24 cellular contexts compared by ENCODE assay signal in genomic region chr1:67317803-67318202, GRCh38. TPM values are rescaled to one million over a fixed set of nuclear protein-coding genes. Genes with fewer than 3 reads are reported as not detected.
A peak's percentile ranks its signal among the peaks of the same experiment; 100 is the strongest.
DNase-seq lines count a peak whose midpoint lies in the region; ATAC-seq, FAIRE-seq and TF ChIP-seq lines count a peak whose summit lies in the region.
"Had no signal": no experiment of that assay in that cellular context is flagged by ENCODE, and none has a peak within 500 bp of the region (broad histone marks: within the 10 kb centered on the region; RNA-seq: fewer than 3 reads in every experiment).

No MANE protein-coding gene starts in this region.

- CTCF ChIA-PET in H1 (lab: Charles Lee; ENCODE audit: partially characterized antibody) (no interaction called here), mammary epithelial cell (lab: Charles Lee; ENCODE audit: low non-redundant PET) (no interaction called here)

- ATAC-seq in activated naive CD8-positive, alpha-beta T cell treated with anti-CD3 and anti-CD28 coated beads, Interleukin-2, amount 50 U/mL, for 24 hours: peak; percentile 37
- ATAC-seq in left lung: no peak

- no peak overlapping the region for H4K5ac ChIP-seq in H1 (ENCODE audit: insufficient read length, low read depth, low read length)

- no peaks in the 10 kb centered on the region; the same call in 1 of the 2 replicates for H3K23me2 ChIP-seq in H1 (ENCODE audit: low read depth, low read length)

- H2BK5ac ChIP-seq in H1 (ENCODE audit: low read depth, low read length): no peak overlapping the region

- FAIRE-seq in H1 (lab: Jason Lieb, UNC): no peak
- FAIRE-seq: RCC 7860 had no signal

- H3K79me1 ChIP-seq in H1 (ENCODE audit: low read depth, low read length): no peaks in the 10 kb centered on the region

- TF ChIP-seq RAD21 in H1 (IDR thresholded peaks at IDR 0.05 in 1 of 2, conservative IDR thresholded peaks at IDR 0.05 in 1 of 2; ENCODE audit: low read depth in 2 of 2, low read length in 2 of 2): no peak

- intact Hi-C loops in left lung (cut with DNase I) (no loop called here), mammary epithelial cell (cut with micrococcal nuclease) (no loop called here)

- TF ChIP-seq CTCF in H1 (IDR thresholded peaks at IDR 0.05; ENCODE audit: control extremely low read depth in 1 of 3, insufficient read depth in 1 of 3, low read depth in 1 of 3, low read length in 3 of 3) (no peak), left lung (IDR thresholded peaks at IDR 0.05) (no peak), mammary epithelial cell (conservative IDR thresholded peaks at IDR 0.05 in 1 of 2, IDR thresholded peaks at IDR 0.05 in 1 of 2; ENCODE audit: extremely low read depth in 1 of 2, insufficient read depth in 1 of 2, low read depth in 1 of 2, low read length in 2 of 2) (no peak)

- no peak overlapping the region for H3K56ac ChIP-seq in H1 (replicated peaks; ENCODE audit: insufficient read length, low read depth, low read length)

- H3K9me3 Mint-ChIP-seq in activated naive CD8-positive, alpha-beta T cell treated with anti-CD3 and anti-CD28 coated beads, Interleukin-2, amount 50 U/mL, for 24 hours: no peaks in the 10 kb centered on the region
- no peaks in the 10 kb centered on the region for H3K9me3 Mint-ChIP-seq in activated naive CD8-positive, alpha-beta T cell treated with anti-CD3 and anti-CD28 coated beads for 36 hours
- H3K9me3 Mint-ChIP-seq: CD4-positive, CD25-positive, alpha-beta regulatory T cell had no signal

- no peak overlapping the region for H3K27ac Mint-ChIP-seq in activated naive CD8-positive, alpha-beta T cell treated with anti-CD3 and anti-CD28 coated beads, Interleukin-2, amount 50 U/mL, for 24 hours
- H3K27ac Mint-ChIP-seq in activated naive CD8-positive, alpha-beta T cell treated with anti-CD3 and anti-CD28 coated beads for 36 hours: no peak overlapping the region
- H3K27ac Mint-ChIP-seq: CD4-positive, CD25-positive, alpha-beta regulatory T cell had no signal

- H3K27me3 ChIP-seq in H1 (replicated peaks in 1 of 4; ENCODE audit: control insufficient read depth in 3 of 4, extremely low read depth in 1 of 4, insufficient read depth in 3 of 4, low read length in 3 of 4) (no peaks in the 10 kb centered on the region), skeletal muscle tissue (ENCODE audit: control insufficient read depth in 3 of 3, insufficient read depth in 3 of 3, low read length in 3 of 3) (no peaks in the 10 kb centered on the region), left lung (no peaks in the 10 kb centered on the region), mammary epithelial cell (ENCODE audit: insufficient read depth, low read length) (no peaks in the 10 kb centered on the region)
- H3K27me3 ChIP-seq: MG63 had no signal

- peaks cover 42% of the 10 kb centered on the region for H3K36me3 Mint-ChIP-seq in activated naive CD8-positive, alpha-beta T cell treated with anti-CD3 and anti-CD28 coated beads, Interleukin-2, amount 50 U/mL, for 24 hours (ENCODE audit: low read depth)
- H3K36me3 Mint-ChIP-seq in activated naive CD8-positive, alpha-beta T cell treated with anti-CD3 and anti-CD28 coated beads for 36 hours: peaks cover 49% of the 10 kb centered on the region
- H3K36me3 Mint-ChIP-seq: CD4-positive, CD25-positive, alpha-beta regulatory T cell had no signal

- H2BK20ac ChIP-seq in H1 (ENCODE audit: low read length): 0 out of 2 replicates have a peak overlapping the region, but pooled peaks have one; percentile 38

- WGBS in H1 (ENCODE audit: extremely low coverage in 1 of 2, insufficient coverage in 1 of 2, insufficient read length in 1 of 2, insufficient replicate concordance in 2 of 2, low coverage in 1 of 2, low lambda C conversion rate in 2 of 2, missing lambda C conversion rate in 1 of 2), 2 experiments: 96% methylated on average over 4 of the region's 4 CpGs; no CpG with 5 or more reads in 1 of the 2 experiments
- 95% methylated on average over 4 of the region's 4 CpGs for WGBS in mammary epithelial cell (ENCODE audit: low coverage, missing lambda C conversion rate)

- POLR2A ChIA-PET in H1 (lab: Charles Lee; ENCODE audit: partially characterized antibody): no interaction called here

- H2AFZ ChIP-seq in H1 (ENCODE audit: low read length): no peak overlapping the region
- H2AFZ ChIP-seq in mammary epithelial cell (ENCODE audit: low read depth, low read length): no peak overlapping the region

- H3K4me1 ChIP-seq in H1 (replicated peaks in 1 of 4; ENCODE audit: control insufficient read depth in 3 of 4, insufficient read depth in 4 of 4, low read length in 3 of 4) (peaks cover 0 to 3% (median 0%) of the 10 kb centered on the region in 4 experiments; a peak in 1 of 7 replicates), skeletal muscle tissue (ENCODE audit: control insufficient read depth in 3 of 3, insufficient read depth in 3 of 3, low read length in 3 of 3) (peaks cover 6 to 25% (median 12%) of the 10 kb centered on the region in 3 donors), left lung (no peaks in the 10 kb centered on the region), mammary epithelial cell (ENCODE audit: insufficient read depth, low read length) (peaks cover 6% of the 10 kb centered on the region)

- no peaks in the 10 kb centered on the region for H3K36me3 ChIP-seq in H1 (ENCODE audit: control insufficient read depth in 2 of 4, insufficient read depth in 4 of 4, low read length in 3 of 4)
- H3K36me3 ChIP-seq in skeletal muscle tissue (ENCODE audit: control insufficient read depth in 3 of 3, insufficient read depth in 3 of 3, low read length in 3 of 3): no peaks in the 10 kb centered on the region
- H3K36me3 ChIP-seq in left lung: no peaks in the 10 kb centered on the region
- H3K36me3 ChIP-seq in mammary epithelial cell (ENCODE audit: insufficient read depth, low read length): no peaks in the 10 kb centered on the region
- H3K36me3 ChIP-seq: MG63 had no signal

- H2BK12ac ChIP-seq in H1 (ENCODE audit: low read depth, low read length): no peak overlapping the region

- no peak overlapping the region for H3K23ac ChIP-seq in H1 (ENCODE audit: insufficient read length)

- dilution Hi-C loops in mammary epithelial cell (cut with HindIII; ENCODE audit: low sequenced_read_pairs): loop anchor here (5.0 kb wide), 1 partner anchor 36 kb away; no protein-coding TSS in a partner anchor

- no peak for TF ChIP-seq POLR2A in H1 (IDR thresholded peaks at IDR 0.05; ENCODE audit: control extremely low read depth in 1 of 2, low read depth in 2 of 2, low read length in 2 of 2)

- DNase-seq in activated naive CD8-positive, alpha-beta T cell treated with anti-CD3 and anti-CD28 coated beads, Interleukin-2, amount 50 U/mL, for 24 hours: no peak
- DNase-seq in activated naive CD8-positive, alpha-beta T cell treated with anti-CD3 and anti-CD28 coated beads for 36 hours: no peak
- DNase-seq in H1 (ENCODE audit: low read depth in 1 of 2, low spot score in 2 of 2): no peak
- no peak for DNase-seq in left lung
- DNase-seq in mammary epithelial cell: no peak
- DNase-seq in glomerular visceral epithelial cell (ENCODE audit: extremely low spot score): no peak
- DNase-seq: CD4-positive, CD25-positive, alpha-beta regulatory T cell; DMS153; H7; IMR-90; KG1; MG63; NCI-H1105 treated with DMSO at 0.1 percent for 48 hours; NCI-H146; NCI-H1930; NCI-H2107; NCI-H524; NCI-H748 treated with DMSO at 0.1 percent for 48 hours; SIG-M5 had no signal

- H3K79me2 ChIP-seq in H1 (ENCODE audit: control insufficient read depth in 1 of 2, insufficient read depth in 2 of 2, low read length in 2 of 2) (no peaks in the 10 kb centered on the region), mammary epithelial cell (ENCODE audit: insufficient read depth, low read length) (no peaks in the 10 kb centered on the region)

- BruUV-seq in mammary epithelial cell (replicated peaks; lab: Mats Ljungman, UMichigan): no TSS peak

- no peak overlapping the region for H3K18ac ChIP-seq in H1 (ENCODE audit: extremely low read depth, low read length)

- H2BK120ac ChIP-seq in H1 (replicated peaks; ENCODE audit: low read depth, low read length): no peak overlapping the region

- H3K27ac ChIP-seq in H1 (ENCODE audit: low read depth, low read length): no peak overlapping the region
- H3K27ac ChIP-seq in skeletal muscle tissue (ENCODE audit: low read depth, low read length): peak overlapping the region; percentile 73
- no peak overlapping the region for H3K27ac ChIP-seq in left lung
- H3K27ac ChIP-seq in mammary epithelial cell (ENCODE audit: insufficient read depth, low read depth, low read length): no peak overlapping the region
- H3K27ac ChIP-seq: SK-N-MC had no signal

- H3K4me2 ChIP-seq in H1 (ENCODE audit: insufficient read depth in 1 of 2, low read depth in 2 of 2, low read length in 2 of 2): no peak overlapping the region
- no peak overlapping the region for H3K4me2 ChIP-seq in mammary epithelial cell (ENCODE audit: insufficient read depth, low read depth, low read length)

- peaks cover 32% of the 10 kb centered on the region for H3K4me1 Mint-ChIP-seq in activated naive CD8-positive, alpha-beta T cell treated with anti-CD3 and anti-CD28 coated beads, Interleukin-2, amount 50 U/mL, for 24 hours
- H3K4me1 Mint-ChIP-seq in activated naive CD8-positive, alpha-beta T cell treated with anti-CD3 and anti-CD28 coated beads for 36 hours: peaks cover 24% of the 10 kb centered on the region

- H3K9ac ChIP-seq in H1 (replicated peaks in 1 of 4; ENCODE audit: extremely low read depth in 1 of 4, low read depth in 3 of 4, low read length in 3 of 4) (no peak overlapping the region), skeletal muscle tissue (ENCODE audit: low read depth in 1 of 3, low read length in 3 of 3) (no peak overlapping the region), mammary epithelial cell (ENCODE audit: insufficient read depth, low read length) (no peak overlapping the region)

- no peak overlapping the region for H2BK15ac ChIP-seq in H1 (ENCODE audit: low read length)

- H3K4me3 ChIP-seq in H1 (ENCODE audit: extremely low read depth in 1 of 4, insufficient read depth in 2 of 4, low read depth in 3 of 4, low read length in 4 of 4) (no peak overlapping the region), skeletal muscle tissue (ENCODE audit: low read length in 3 of 3) (no peak overlapping the region), left lung (no peak overlapping the region), mammary epithelial cell (replicated peaks in 1 of 3; ENCODE audit: insufficient read depth in 1 of 3, low read depth in 2 of 3, low read length in 3 of 3) (no peak overlapping the region)
- H3K4me3 ChIP-seq: MG63, SK-N-MC had no signal

- H3K27me3 Mint-ChIP-seq in activated naive CD8-positive, alpha-beta T cell treated with anti-CD3 and anti-CD28 coated beads, Interleukin-2, amount 50 U/mL, for 24 hours: no peaks in the 10 kb centered on the region
- H3K27me3 Mint-ChIP-seq in activated naive CD8-positive, alpha-beta T cell treated with anti-CD3 and anti-CD28 coated beads for 36 hours: peaks cover 3% of the 10 kb centered on the region
- H3K27me3 Mint-ChIP-seq: CD4-positive, CD25-positive, alpha-beta regulatory T cell had no signal

- H3K14ac ChIP-seq in H1 (ENCODE audit: insufficient read length): no peak overlapping the region

- no peak overlapping the region for H3K4ac ChIP-seq in H1 (replicated peaks; ENCODE audit: insufficient read length, low read depth, low read length)

- H4K91ac ChIP-seq in H1 (replicated peaks; ENCODE audit: insufficient read length, low read length): no peak overlapping the region

- 0 out of 2 replicates have a peak overlapping the region, but pooled peaks have one; percentile 65 for H2AK5ac ChIP-seq in H1 (ENCODE audit: low read depth, low read length)

- in situ Hi-C loops in mammary epithelial cell (cut with MboI; ENCODE audit: low sequenced_read_pairs in 2 of 2): no loop called here

- no peaks in the 10 kb centered on the region; a peak in 1 of 4 replicates for H3K9me3 ChIP-seq in H1 (ENCODE audit: insufficient read depth in 2 of 2, low read depth in 1 of 2, low read length in 1 of 2)
- H3K9me3 ChIP-seq in skeletal muscle tissue (ENCODE audit: control insufficient read depth in 3 of 3, low read length in 3 of 3): no peaks in the 10 kb centered on the region
- H3K9me3 ChIP-seq in left lung: no peaks in the 10 kb centered on the region
- H3K9me3 ChIP-seq in mammary epithelial cell (replicated peaks; ENCODE audit: insufficient read depth, low read length): no peaks in the 10 kb centered on the region
- H3K9me3 ChIP-seq: MG63 had no signal

- no peak for TF ChIP-seq EP300 in H1 (IDR thresholded peaks at IDR 0.05; ENCODE audit: borderline replicate concordance in 1 of 2, low read depth in 2 of 2, low read length in 2 of 2)

- H4K20me1 ChIP-seq in H1 (replicated peaks in 1 of 2; ENCODE audit: control insufficient read depth in 1 of 2, insufficient read depth in 2 of 2, low read length in 2 of 2) (no peaks in the 10 kb centered on the region), mammary epithelial cell (ENCODE audit: insufficient read depth, low read length) (no peaks in the 10 kb centered on the region)

- H4K8ac ChIP-seq in H1 (ENCODE audit: extremely low read depth, insufficient read depth, low read length): no peak overlapping the region

- no peak overlapping the region for H3K4me3 Mint-ChIP-seq in activated naive CD8-positive, alpha-beta T cell treated with anti-CD3 and anti-CD28 coated beads, Interleukin-2, amount 50 U/mL, for 24 hours
- no peak overlapping the region for H3K4me3 Mint-ChIP-seq in activated naive CD8-positive, alpha-beta T cell treated with anti-CD3 and anti-CD28 coated beads for 36 hours
- H3K4me3 Mint-ChIP-seq: CD4-positive, CD25-positive, alpha-beta regulatory T cell had no signal

RNA-seq across cellular contexts. Expression of gene IL12RB2, which starts 10.1 kb away (rescaled TPM):
- 10 to 100 TPM; 39.8 to 40.2 TPM for total RNA-seq in activated naive CD8-positive, alpha-beta T cell treated with anti-CD3 and anti-CD28 coated beads for 36 hours
- 0.88 and 1.4 TPM in 2 replicates for total RNA-seq in H1 (2021; fragmentation: NEBNext Ultra II Directional; extraction: Animal tissue kit (Norgen Biotek cat#: 25700))
- polyA plus RNA-seq in H1 (2011; rRNA removed): 0.71 and 1.4 TPM in 2 replicates
- 1.1 TPM for polyA plus RNA-seq in H1 (2011; cell fraction: cytosol; rRNA removed)
- 1.1 TPM for polyA plus RNA-seq in H1 (2011; cell fraction: nucleus; rRNA removed)
- 0.79 to 2.2 TPM (median 1.3 TPM) in 4 replicates for polyA plus RNA-seq in H1 (2012, experiment 1 of 2)
- polyA plus RNA-seq in H1 (2012, experiment 2 of 2): 0.28 TPM
- 0.91 TPM for polyA plus RNA-seq in H1 (2013, experiment 1 of 2)
- polyA plus RNA-seq in H1 (2013, experiment 2 of 2): 0.96 TPM
- 2.5 and 4.8 TPM in 2 replicates for polyA minus RNA-seq in H1 (2011; rRNA and poly(A)+ RNA removed)
- 0.88 TPM for polyA minus RNA-seq in H1 (2011; cell fraction: cytosol; rRNA and poly(A)+ RNA removed)
- polyA minus RNA-seq in H1 (2011; cell fraction: nucleus; rRNA and poly(A)+ RNA removed): 4.0 TPM
- total RNA-seq in skeletal muscle tissue: 3.1 TPM
- total RNA-seq in left lung: 1 to 10 TPM in 1 of 2 donors, under 1 TPM in 1; 0.90 to 1.1 TPM
- 10 to 100 TPM in 1 of 2 donors, under 1 TPM in 1; 0.38 to 11.5 TPM for total RNA-seq in mammary epithelial cell
- 0.31 TPM for polyA plus RNA-seq in mammary epithelial cell
- polyA minus RNA-seq in mammary epithelial cell: 1.0 TPM
- total RNA-seq: A172, IMR-90 had no signal
- polyA plus RNA-seq: BJ, IMR-90 had no signal
